9 cellular contexts compared by ENCODE assay signal in genomic region chr5:44862808-44863207, GRCh38. TPM values are rescaled to one million over a fixed set of nuclear protein-coding genes. Genes with fewer than 3 reads are reported as not detected.
DNase-seq lines count a peak whose midpoint lies in the region; ATAC-seq, FAIRE-seq and TF ChIP-seq lines count a peak whose summit lies in the region.
"Had no signal": no experiment of that assay in that cellular context is flagged by ENCODE, and none has a peak within 500 bp of the region (broad histone marks: within the 10 kb centered on the region; RNA-seq: fewer than 3 reads in every experiment).

No MANE protein-coding gene starts in this region.

- no peaks in the 10 kb centered on the region for H3K36me3 ChIP-seq in aorta (ENCODE audit: control insufficient read depth in 1 of 2, insufficient read depth in 2 of 2, low read length in 1 of 2)
- H3K36me3 ChIP-seq: HAP-1 had no signal

- intact Hi-C loops in aorta (cut with DNase I): no loop called here

- no peak for TF ChIP-seq POLR2A in GM12891 (IDR thresholded peaks at IDR 0.05; ENCODE audit: low read depth, low read length)

- DNase-seq in G401 (ENCODE audit: low spot score) (peak; percentile 12), NCI-H446 (lab: John Stamatoyannopoulos, UW) (peak; percentile 45 to 77), glomerular visceral epithelial cell (ENCODE audit: extremely low spot score) (peak; percentile 31), GM12891 (ENCODE audit: insufficient read length, low spot score) (no peak), aorta (no peak), HUDEP-2 (lab: John Stamatoyannopoulos, UW; ENCODE audit: unreplicated experiment in 76 of 76) (no peak)

- no peaks in the 10 kb centered on the region for H3K9me3 ChIP-seq in aorta (ENCODE audit: control insufficient read depth, low read length)
- H3K9me3 ChIP-seq: HAP-1 had no signal

- no peaks in the 10 kb centered on the region for H3K27me3 ChIP-seq in aorta (ENCODE audit: control insufficient read depth in 1 of 2, insufficient read depth in 2 of 2, low read length in 1 of 2)

- peak; percentile 70 for ATAC-seq in GM21528 (IDR thresholded peaks at IDR 0.05; ENCODE audit: low FRiP score, unreplicated experiment)
- ATAC-seq in aorta (ENCODE audit: low FRiP score): no peak
- no peak for ATAC-seq in activated CD4-positive, CD25-positive, alpha-beta regulatory T cell treated with anti-CD3 and anti-CD28 coated beads, Interleukin-2, amount 50 U/mL, for 24 hours

- no peaks in the 10 kb centered on the region for H3K4me1 ChIP-seq in aorta (ENCODE audit: control insufficient read depth in 1 of 2, insufficient read depth in 2 of 2, low read length in 2 of 2)
- H3K4me1 ChIP-seq: HAP-1 had no signal

- 34 to 48% methylated on average over 1 of the region's 1 CpG for WGBS in aorta, 2 donors

- no peak overlapping the region for H3K27ac ChIP-seq in aorta (ENCODE audit: low read depth in 1 of 2, low read length in 2 of 2)

- FAIRE-seq in GM12891 (lab: Jason Lieb, UNC): no peak

- H3K4me3 ChIP-seq in aorta (ENCODE audit: low read length in 2 of 2): no peak overlapping the region
- H3K4me3 ChIP-seq: HAP-1 had no signal

- in situ Hi-C loops in G401 (cut with HindIII; ENCODE audit: low sequenced_read_pairs): no loop called here

TF ChIP-seq in GM12891, 5 proteins besides CTCF, POLR2A, EP300 and RAD21:
- TF ChIP-seq PAX5 (IDR thresholded peaks at IDR 0.05; ENCODE audit: insufficient read depth, low read length, severe bottlenecking) (no peak), TAF1 (IDR thresholded peaks at IDR 0.05; ENCODE audit: low read depth, low read length) (no peak), POLR2AphosphoS5 (IDR thresholded peaks at IDR 0.05; ENCODE audit: low read depth, low read length) (no peak), SPI1 (IDR thresholded peaks at IDR 0.05; ENCODE audit: low read depth, low read length) (no peak), POU2F2 (IDR thresholded peaks at IDR 0.05; ENCODE audit: low read depth, low read length) (no peak)

RNA-seq across cellular contexts. Expression of gene MRPS30, which starts 54.1 kb away (rescaled TPM):
- total RNA-seq in G401 (2014; rRNA removed; shearing (Covaris generic)): 38.0 and 42.8 TPM in 2 replicates
- polyA plus RNA-seq in GM12891 (2012; ENCODE audit: low read depth, missing spikeins): 37.5 TPM
- 10 to 100 TPM; 30.7 to 33.0 TPM for total RNA-seq in aorta
- 10 to 100 TPM; 14.4 to 19.9 TPM for polyA plus RNA-seq in aorta

Comparison
In these comparisons a context has a peak if more than half of its experiments do, and no peak if none do; other contexts are left out.
1. DNase-seq: peak in G401 (single experiment), NCI-H446 (2 of 2) and glomerular visceral epithelial cell (single experiment); none in GM12891 (single experiment), aorta (0 of 2) and HUDEP-2 (0 of 76).